12 cellular contexts compared by ENCODE assay signal in genomic region chr6:146546440-146546839, GRCh38. TPM values are rescaled to one million over a fixed set of nuclear protein-coding genes. Genes with fewer than 3 reads are reported as not detected.
DNase-seq lines count a peak whose midpoint lies in the region; ATAC-seq and TF ChIP-seq lines count a peak whose summit lies in the region.
"Had no signal": no experiment of that assay in that cellular context is flagged by ENCODE, and none has a peak within 500 bp of the region (broad histone marks: within the 10 kb centered on the region; RNA-seq: fewer than 3 reads in every experiment).

No MANE protein-coding gene starts in this region.

- TF ChIP-seq CTCF in RWPE2 (IDR thresholded peaks at IDR 0.05; ENCODE audit: poor library complexity, severe bottlenecking) (no peak), fibroblast of lung (conservative IDR thresholded peaks at IDR 0.05 in 1 of 2, IDR thresholded peaks at IDR 0.05 in 1 of 2; ENCODE audit: low read depth in 1 of 2, low read length in 2 of 2) (no peak)

- H3K27ac ChIP-seq in RWPE2 (ENCODE audit: poor library complexity, severe bottlenecking): peak overlapping the region; percentile 95
- H3K27ac ChIP-seq in fibroblast of lung (ENCODE audit: insufficient read depth, low read length): peak overlapping the region; percentile 96

- H2AFZ ChIP-seq in fibroblast of lung (ENCODE audit: low read length): no peak overlapping the region

- peaks cover 35% of the 10 kb centered on the region for H3K36me3 ChIP-seq in RWPE2 (ENCODE audit: low read depth)
- peaks cover 2% of the 10 kb centered on the region for H3K36me3 ChIP-seq in fibroblast of lung (ENCODE audit: control insufficient read depth, insufficient read depth, low read length)

- no peaks in the 10 kb centered on the region for H4K20me1 ChIP-seq in fibroblast of lung (ENCODE audit: control insufficient read depth, extremely low read depth, insufficient read depth, low read length)

- H3K4me3 ChIP-seq in RWPE2 (ENCODE audit: severe bottlenecking) (no peak overlapping the region), fibroblast of lung (replicated peaks in 1 of 4; ENCODE audit: control extremely low read depth in 1 of 4, insufficient read depth in 1 of 4, low read depth in 3 of 4, low read length in 4 of 4) (peak overlapping the region in 3 of 4 experiments; percentile 62 to 88 (median 79))

- H3K27me3 ChIP-seq in RWPE2 (ENCODE audit: insufficient read depth, poor library complexity, severe bottlenecking): no peaks in the 10 kb centered on the region
- H3K27me3 ChIP-seq in fibroblast of lung (ENCODE audit: control insufficient read depth, insufficient read depth, low read length): no peaks in the 10 kb centered on the region

- H3K79me2 ChIP-seq in fibroblast of lung (ENCODE audit: control insufficient read depth, insufficient read depth, low read length): peaks cover 66% of the 10 kb centered on the region

- peak; percentile 48 for ATAC-seq in RWPE2 (ENCODE audit: low read depth)
- no peak for ATAC-seq in GM21526 (IDR thresholded peaks at IDR 0.05; ENCODE audit: low FRiP score, unreplicated experiment)
- ATAC-seq in HG02759 (IDR thresholded peaks at IDR 0.05; ENCODE audit: unreplicated experiment): no peak

- peak; percentile 77 to 80 for DNase-seq in AML-193 (lab: John Stamatoyannopoulos, UW)
- no peak for DNase-seq in RWPE2 (ENCODE audit: low spot score)
- DNase-seq in fibroblast of lung (ENCODE audit: low read depth in 2 of 2): peak; percentile 92 to 93
- DNase-seq in non-pigmented ciliary epithelial cell (ENCODE audit: low read depth): peak; percentile 87
- no peak for DNase-seq in ecto neural progenitor cell (ENCODE audit: low spot score)
- DNase-seq in activated naive CD4-positive, alpha-beta T cell (lab: John Stamatoyannopoulos, UW): no peak
- DNase-seq: activated gamma-delta T cell treated with Interleukin-2 at 50 U/mL for 16 hours, DMS153, islet precursor cell, SHP77 treated with DMSO at 0.1 percent for 48 hours had no signal

- H3K9me3 ChIP-seq in RWPE2 (ENCODE audit: severe bottlenecking) (no peaks in the 10 kb centered on the region), fibroblast of lung (ENCODE audit: control insufficient read depth, insufficient read depth, low read depth, low read length) (no peaks in the 10 kb centered on the region)

- no peak overlapping the region for H3K9ac ChIP-seq in fibroblast of lung (ENCODE audit: insufficient read depth, low read length)

- H3K4me2 ChIP-seq in fibroblast of lung (ENCODE audit: extremely low read depth, insufficient read depth, low read length): peak overlapping the region; percentile 96

- H3K4me1 ChIP-seq in RWPE2 (ENCODE audit: insufficient read depth, poor library complexity, severe bottlenecking) (peaks cover 18% of the 10 kb centered on the region), fibroblast of lung (ENCODE audit: control insufficient read depth, extremely low read depth, insufficient read depth, low read length) (peaks cover 6% of the 10 kb centered on the region)

RNA-seq across cellular contexts. Expression of gene RAB32, which starts 2.8 kb away (rescaled TPM):
- total RNA-seq in fibroblast of lung: 114 and 131 TPM in 2 replicates
- polyA plus RNA-seq in fibroblast of lung: 116 and 121 TPM in 2 replicates
- polyA plus RNA-seq in fibroblast of lung (2012): 103 and 126 TPM in 2 replicates
- polyA minus RNA-seq in fibroblast of lung (ENCODE audit: low replicate concordance): 12.4 and 14.0 TPM in 2 replicates

RNA-seq across cellular contexts. Expression of gene ADGB, which starts 52.3 kb away (rescaled TPM):
- not detected in 2 replicates for total RNA-seq in fibroblast of lung
- not detected in 2 replicates for polyA plus RNA-seq in fibroblast of lung
- not detected in 2 replicates for polyA plus RNA-seq in fibroblast of lung (2012)
- polyA minus RNA-seq in fibroblast of lung (ENCODE audit: low replicate concordance): not detected in 2 replicates

Comparison
In these comparisons a context has a peak if more than half of its experiments do, and no peak if none do; other contexts are left out.
1. DNase-seq: peak in AML-193 (2 of 2), fibroblast of lung (2 of 2) and non-pigmented ciliary epithelial cell (single experiment); none in RWPE2 (single experiment), ecto neural progenitor cell (single experiment) and activated naive CD4-positive, alpha-beta T cell (0 of 4).